ENCODE assay signal across 13 cellular contexts in the genomic region with DNA sequence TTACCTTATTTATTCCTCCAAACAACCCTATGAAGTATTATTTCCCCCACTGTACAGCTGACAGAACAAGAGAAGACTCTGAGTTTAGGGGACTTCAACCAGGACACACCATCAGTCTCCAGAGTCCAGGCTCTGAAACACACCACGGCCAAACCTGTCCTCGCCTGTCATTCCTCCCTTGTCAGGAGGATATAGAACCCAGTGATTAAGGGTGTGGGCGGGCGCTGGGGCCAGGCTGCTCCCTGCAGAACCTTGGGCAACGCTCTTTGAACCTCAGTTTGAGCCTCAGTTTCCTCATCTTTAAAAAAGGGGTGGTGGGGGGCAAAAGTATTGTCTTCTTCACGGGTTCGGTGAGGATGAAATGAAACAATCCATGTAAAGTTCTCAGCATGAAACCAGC. TPM values are rescaled to one million over a fixed set of nuclear protein-coding genes. Genes with fewer than 3 reads are reported as not detected.
DNase-seq lines count a peak whose midpoint lies in the region; ATAC-seq, FAIRE-seq and TF ChIP-seq lines count a peak whose summit lies in the region.
"Had no signal": no experiment of that assay in that cellular context is flagged by ENCODE, and none has a peak within 500 bp of the region (broad histone marks: within the 10 kb centered on the region; RNA-seq: fewer than 3 reads in every experiment).

No MANE protein-coding gene starts in this region.

- DNase-seq in cardiac muscle cell (ENCODE audit: low read depth in 1 of 2, low spot score in 1 of 2) (no peak), left cardiac atrium (no peak), endodermal cell (no peak), nephron progenitor cell (no peak), suprapubic skin (ENCODE audit: low spot score in 2 of 2) (peak in 1 of 2 donors; percentile 19), T1000 (lab: John Stamatoyannopoulos, UW) (no peak), frontal cortex (ENCODE audit: low spot score in 2 of 2) (no peak), esophagus squamous epithelium (lab: John Stamatoyannopoulos, UW) (no peak)
- DNase-seq: GOT3, NCI-H2171 treated with DMSO at 0.1 percent for 48 hours, SIG-M5 had no signal

- intact Hi-C loops in left cardiac atrium (cut with DNase I), result no loop called here
- intact Hi-C loops in esophagus squamous epithelium (cut with DNase I), result no loop called here

- H3K9me3 ChIP-seq in cardiac muscle cell (ENCODE audit: low read depth), result no peaks in the 10 kb centered on the region
- H3K9me3 ChIP-seq in endodermal cell (ENCODE audit: control insufficient read depth, low read length), result no peaks in the 10 kb centered on the region
- no peaks in the 10 kb centered on the region for H3K9me3 ChIP-seq in suprapubic skin
- no peaks in the 10 kb centered on the region for H3K9me3 ChIP-seq in esophagus squamous epithelium
- H3K9me3 ChIP-seq: Caco-2 had no signal

- no peak for TF ChIP-seq EP300 in suprapubic skin (IDR thresholded peaks at IDR 0.05)

- no peaks in the 10 kb centered on the region for H3K36me3 Mint-ChIP-seq in endodermal cell (ENCODE audit: low read depth)
- H3K36me3 Mint-ChIP-seq in nephron progenitor cell (ENCODE audit: low read depth), result no peaks in the 10 kb centered on the region

- peaks cover 8% of the 10 kb centered on the region for H3K4me1 Mint-ChIP-seq in endodermal cell
- H3K4me1 Mint-ChIP-seq in nephron progenitor cell, result peaks cover 33% of the 10 kb centered on the region

- ATAC-seq in left cardiac atrium, result no peak

- WGBS in endodermal cell (ENCODE audit: insufficient coverage in 1 of 2, insufficient read length in 1 of 2), 2 experiments, result 88 to 100% methylated on average over 4 to 7 of the region's 7 CpGs
- 92% methylated on average over 7 of the region's 7 CpGs for WGBS in suprapubic skin
- 73 to 77% methylated on average over 7 of the region's 7 CpGs for WGBS in esophagus squamous epithelium, 2 donors

- H3K4me1 ChIP-seq in cardiac muscle cell (ENCODE audit: low read depth) (no peaks in the 10 kb centered on the region), endodermal cell (ENCODE audit: control insufficient read depth, insufficient read depth, low read length) (no peaks in the 10 kb centered on the region), suprapubic skin (peaks cover 10% of the 10 kb centered on the region), esophagus squamous epithelium (peaks cover 0 to 24% (median 7%) of the 10 kb centered on the region in 3 donors)
- H3K4me1 ChIP-seq: Caco-2 had no signal

- H3K27me3 Mint-ChIP-seq in endodermal cell (ENCODE audit: insufficient read depth) (peaks cover 37% of the 10 kb centered on the region), nephron progenitor cell (ENCODE audit: low read depth, poor library complexity) (peaks cover 57% of the 10 kb centered on the region)

- H3K4me3 Mint-ChIP-seq in endodermal cell, result peak overlapping the region; percentile 62
- H3K4me3 Mint-ChIP-seq in nephron progenitor cell, result peak overlapping the region; percentile 83

- no peak for TF ChIP-seq CTCF in cardiac muscle cell (IDR thresholded peaks at IDR 0.05; ENCODE audit: low read depth, low read length)
- no peak for TF ChIP-seq CTCF in endodermal cell (conservative IDR thresholded peaks at IDR 0.05)
- no peak for TF ChIP-seq CTCF in nephron progenitor cell (IDR thresholded peaks at IDR 0.05)
- TF ChIP-seq CTCF in suprapubic skin (IDR thresholded peaks at IDR 0.05), result no peak
- TF ChIP-seq CTCF in esophagus squamous epithelium (IDR thresholded peaks at IDR 0.05), result no peak

- H3K36me3 ChIP-seq in cardiac muscle cell (no peaks in the 10 kb centered on the region), endodermal cell (ENCODE audit: control insufficient read depth, insufficient read depth, low read length) (no peaks in the 10 kb centered on the region), suprapubic skin (no peaks in the 10 kb centered on the region), esophagus squamous epithelium (no peaks in the 10 kb centered on the region)

- no peak overlapping the region for H3K9ac ChIP-seq in endodermal cell (ENCODE audit: extremely low read depth, low read length, poor library complexity, severe bottlenecking)

- H3K4me3 ChIP-seq in cardiac muscle cell (peak overlapping the region; percentile 27), endodermal cell (ENCODE audit: low read length) (no peak overlapping the region), suprapubic skin (peak overlapping the region; percentile 42), esophagus squamous epithelium (peak overlapping the region in 1 of 4 donors; percentile 58)

- no peak for TF ChIP-seq POLR2A in suprapubic skin (IDR thresholded peaks at IDR 0.05)
- no peak for TF ChIP-seq POLR2A in esophagus squamous epithelium (IDR thresholded peaks at IDR 0.05)

- H3K27me3 ChIP-seq in cardiac muscle cell (no peaks in the 10 kb centered on the region), endodermal cell (ENCODE audit: control insufficient read depth, insufficient read depth, low read length, poor library complexity, severe bottlenecking) (peaks cover 32% of the 10 kb centered on the region), suprapubic skin (peaks cover 20% of the 10 kb centered on the region), esophagus squamous epithelium (peaks cover 0 to 55% (median 1%) of the 10 kb centered on the region in 4 donors)

- no peak overlapping the region for H3K27ac ChIP-seq in cardiac muscle cell
- no peak overlapping the region for H3K27ac ChIP-seq in endodermal cell (ENCODE audit: low read depth, low read length)
- no peak overlapping the region for H3K27ac ChIP-seq in suprapubic skin
- no peak overlapping the region for H3K27ac ChIP-seq in esophagus squamous epithelium

- H3K27ac Mint-ChIP-seq in endodermal cell (no peak overlapping the region), nephron progenitor cell (no peak overlapping the region)
- H3K27ac Mint-ChIP-seq: activated CD4-positive, alpha-beta T cell treated with anti-CD3 and anti-CD28 coated beads, Interleukin-2, amount 10 ng/mL, durations not matched to agents 7 days and 5 days had no signal

- no peak for FAIRE-seq in frontal cortex (lab: Jason Lieb, UNC)

- H3K9me3 Mint-ChIP-seq in endodermal cell, result no peaks in the 10 kb centered on the region
- no peaks in the 10 kb centered on the region for H3K9me3 Mint-ChIP-seq in nephron progenitor cell
- H3K9me3 Mint-ChIP-seq: activated CD4-positive, alpha-beta T cell treated with anti-CD3 and anti-CD28 coated beads, Interleukin-2, amount 10 ng/mL, durations not matched to agents 7 days and 5 days had no signal

RNA-seq across cellular contexts. Expression of a gene that starts 9.4 kb away (rescaled TPM):
- total RNA-seq in cardiac muscle cell (32.7 and 33.2 TPM in 2 replicates), left cardiac atrium (10 to 100 TPM; 17.7 to 38.6 TPM), endodermal cell (10 to 100 TPM; 25.6 to 43.6 TPM), suprapubic skin (10 to 100 TPM; 18.2 to 27.8 (median 18.7) TPM), frontal cortex (12.2 TPM), esophagus squamous epithelium (10 to 100 TPM in 3 of 4 donors, 1 to 10 TPM in 1; 7.5 to 14.7 (median 12.5) TPM)
- 22.9 and 28.8 TPM in 2 replicates for polyA plus RNA-seq in cardiac muscle cell
- polyA plus RNA-seq in endodermal cell (2013, experiment 1 of 2), result 35.5 TPM
- polyA plus RNA-seq in endodermal cell (2013, experiment 2 of 2), result 29.0 TPM

RNA-seq across cellular contexts. Expression of a gene that starts 34.2 kb away (rescaled TPM):
- 0.42 TPM in 1 of 2 replicates, not detected in the other for total RNA-seq in cardiac muscle cell
- 0.50 TPM in 1 of 2 replicates, not detected in the other for polyA plus RNA-seq in cardiac muscle cell
- total RNA-seq in left cardiac atrium, result not detected
- under 1 TPM; 0.20 to 0.35 TPM for total RNA-seq in endodermal cell
- polyA plus RNA-seq in endodermal cell (2013, experiment 1 of 2), result 0.18 TPM
- not detected for polyA plus RNA-seq in endodermal cell (2013, experiment 2 of 2)
- not detected for total RNA-seq in suprapubic skin
- not detected for total RNA-seq in frontal cortex
- total RNA-seq in esophagus squamous epithelium, result not detected
- total RNA-seq: activated CD4-positive, alpha-beta T cell treated with anti-CD3 and anti-CD28 coated beads, Interleukin-2, amount 10 ng/mL, durations not matched to agents 7 days and 5 days had no signal

RNA-seq across cellular contexts. Expression of a gene that starts 47.3 kb away (rescaled TPM):
- total RNA-seq in cardiac muscle cell, result 8.4 and 9.7 TPM in 2 replicates
- 7.5 and 7.6 TPM in 2 replicates for polyA plus RNA-seq in cardiac muscle cell
- total RNA-seq in left cardiac atrium, result under 1 TPM; 0.60 to 0.85 TPM
- total RNA-seq in endodermal cell, result 10 to 100 TPM; 35.8 to 44.1 TPM
- 3.8 TPM for polyA plus RNA-seq in endodermal cell (2013, experiment 1 of 2)
- 3.8 TPM for polyA plus RNA-seq in endodermal cell (2013, experiment 2 of 2)
- total RNA-seq in suprapubic skin, result 10 to 100 TPM; 45.6 to 91.2 (median 53.7) TPM
- total RNA-seq in frontal cortex, result 3.3 TPM
- 10 to 100 TPM; 17.8 to 43.3 (median 25.9) TPM for total RNA-seq in esophagus squamous epithelium

RNA-seq across cellular contexts. Expression of a gene that starts 53.0 kb away (rescaled TPM):
- total RNA-seq in cardiac muscle cell (not detected in 2 replicates), left cardiac atrium (not detected), endodermal cell (not detected), suprapubic skin (not detected), frontal cortex (not detected), esophagus squamous epithelium (not detected)
- polyA plus RNA-seq in cardiac muscle cell, result 2.9 and 3.4 TPM in 2 replicates
- 0.61 TPM for polyA plus RNA-seq in endodermal cell (2013, experiment 1 of 2)
- polyA plus RNA-seq in endodermal cell (2013, experiment 2 of 2), result 0.37 TPM
- total RNA-seq: activated CD4-positive, alpha-beta T cell treated with anti-CD3 and anti-CD28 coated beads, Interleukin-2, amount 10 ng/mL, durations not matched to agents 7 days and 5 days had no signal

RNA-seq across cellular contexts. Expression of a gene that starts 54.9 kb away (rescaled TPM):
- 34.5 and 47.8 TPM in 2 replicates for total RNA-seq in cardiac muscle cell
- polyA plus RNA-seq in cardiac muscle cell, result 43.6 and 58.0 TPM in 2 replicates
- total RNA-seq in left cardiac atrium, result 10 to 100 TPM; 13.4 to 24.3 TPM
- total RNA-seq in endodermal cell, result 10 to 100 TPM; 31.4 to 33.7 TPM
- polyA plus RNA-seq in endodermal cell (2013, experiment 1 of 2), result 30.4 TPM
- 26.1 TPM for polyA plus RNA-seq in endodermal cell (2013, experiment 2 of 2)
- 10 to 100 TPM; 15.3 to 53.4 (median 28.3) TPM for total RNA-seq in suprapubic skin
- 11.0 TPM for total RNA-seq in frontal cortex
- total RNA-seq in esophagus squamous epithelium, result 10 to 100 TPM; 19.2 to 45.6 (median 24.7) TPM
